2 cellular contexts compared by ENCODE assay signal in the genomic region with DNA sequence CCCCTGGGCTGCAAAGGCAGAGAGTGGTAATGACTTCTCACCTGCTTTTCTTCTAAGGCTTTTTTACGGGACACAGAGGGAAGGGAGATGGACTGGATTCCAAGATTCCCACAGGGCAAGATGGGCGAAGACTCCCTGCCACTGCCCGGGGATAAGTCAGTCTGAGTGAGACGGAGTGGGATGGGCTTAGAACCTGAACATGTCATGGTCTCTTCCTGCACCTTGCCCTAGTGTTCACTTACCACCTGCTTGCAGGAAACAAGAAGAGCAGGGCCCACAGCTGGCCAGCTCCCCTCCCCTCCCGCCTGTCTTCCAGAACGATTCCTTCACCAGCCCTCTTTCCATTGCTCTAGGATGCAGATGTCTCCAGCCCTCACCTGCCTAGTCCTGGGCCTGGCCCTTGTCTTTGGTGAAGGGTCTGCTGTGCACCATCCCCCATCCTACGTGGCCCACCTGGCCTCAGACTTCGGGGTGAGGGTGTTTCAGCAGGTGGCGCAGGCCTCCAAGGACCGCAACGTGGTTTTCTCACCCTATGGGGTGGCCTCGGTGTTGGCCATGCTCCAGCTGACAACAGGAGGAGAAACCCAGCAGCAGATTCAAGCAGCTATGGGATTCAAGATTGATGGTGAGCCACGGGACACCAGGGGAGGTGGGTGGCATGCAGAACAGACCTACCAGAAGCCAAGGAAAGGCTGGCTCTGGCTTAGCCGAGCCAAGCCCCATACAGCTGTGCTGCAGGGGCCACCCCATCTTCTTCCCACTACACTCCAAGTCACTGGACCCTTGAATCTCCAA.
TF ChIP-seq lines count a peak whose summit lies in the region.

No MANE protein-coding gene starts in this region.

TF ChIP-seq in HEK293T, 16 proteins besides CTCF, POLR2A, EP300 and RAD21 (continued from another document):
- TF ChIP-seq, protein P1, sequence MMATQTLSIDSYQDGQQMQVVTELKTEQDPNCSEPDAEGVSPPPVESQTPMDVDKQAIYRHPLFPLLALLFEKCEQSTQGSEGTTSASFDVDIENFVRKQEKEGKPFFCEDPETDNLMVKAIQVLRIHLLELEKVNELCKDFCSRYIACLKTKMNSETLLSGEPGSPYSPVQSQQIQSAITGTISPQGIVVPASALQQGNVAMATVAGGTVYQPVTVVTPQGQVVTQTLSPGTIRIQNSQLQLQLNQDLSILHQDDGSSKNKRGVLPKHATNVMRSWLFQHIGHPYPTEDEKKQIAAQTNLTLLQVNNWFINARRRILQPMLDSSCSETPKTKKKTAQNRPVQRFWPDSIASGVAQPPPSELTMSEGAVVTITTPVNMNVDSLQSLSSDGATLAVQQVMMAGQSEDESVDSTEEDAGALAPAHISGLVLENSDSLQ (IDR thresholded peaks at IDR 0.05): no peak
- TF ChIP-seq ARNT (IDR thresholded peaks at IDR 0.05): no peak
- no peak for TF ChIP-seq NFRKB (IDR thresholded peaks at IDR 0.05)
- TF ChIP-seq LEF1 (IDR thresholded peaks at IDR 0.05; ENCODE audit: borderline replicate concordance): no peak
- TF ChIP-seq HDGF (IDR thresholded peaks at IDR 0.05; ENCODE audit: borderline replicate concordance): no peak
- no peak for TF ChIP-seq ELF4 (IDR thresholded peaks at IDR 0.05)

TF ChIP-seq in SK-N-SH treated with all-trans-retinoic acid at 6 μM for 48 hours, 23 proteins besides CTCF, POLR2A, EP300 and RAD21 (continued from another document):
- TF ChIP-seq SNAI2 (CRISPR knock-in tag; IDR thresholded peaks at IDR 0.05): no peak
TF ChIP-seq in SK-N-SH treated with all-trans-retinoic acid at 6 μM for 48 hours: peak in this region for 0.
